ENCODE assay signal across 2 cellular contexts in the genomic region with DNA sequence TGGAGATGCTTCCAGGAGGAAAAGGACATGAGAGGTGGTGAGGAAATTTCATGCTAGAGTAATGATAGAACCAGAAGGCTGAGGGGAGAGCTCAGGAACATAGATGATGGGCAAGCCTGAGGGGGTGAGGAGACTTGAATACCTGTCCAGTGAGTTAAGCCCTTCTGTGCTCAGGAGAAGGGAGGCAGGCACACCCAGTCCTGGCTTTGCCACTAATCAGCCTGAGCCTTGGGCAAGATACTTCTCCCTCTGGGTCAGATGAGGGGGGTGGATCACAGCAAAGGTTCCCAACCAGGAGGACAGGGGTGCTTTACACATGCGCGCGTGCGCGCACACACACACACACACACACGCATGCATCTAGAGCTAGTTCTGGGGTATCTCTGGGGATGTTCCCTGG.
TF ChIP-seq lines count a peak whose summit lies in the region.

No MANE protein-coding gene starts in this region.

TF ChIP-seq in IMR-90, 13 proteins besides CTCF, POLR2A, EP300 and RAD21:
- TF ChIP-seq FOS (IDR thresholded peaks at IDR 0.05; ENCODE audit: low read depth, low read length) (no peak), SMC3 (IDR thresholded peaks at IDR 0.05; ENCODE audit: low read depth, low read length) (no peak), RCOR1 (IDR thresholded peaks at IDR 0.05; ENCODE audit: insufficient replicate concordance, low read length) (no peak), CHD1 (IDR thresholded peaks at IDR 0.05; ENCODE audit: low read depth, low read length) (no peak), MXI1 (IDR thresholded peaks at IDR 0.05; ENCODE audit: borderline replicate concordance, low read depth, low read length) (no peak), CEBPB (IDR thresholded peaks at IDR 0.05; ENCODE audit: low read depth, low read length) (no peak), NFE2L2 (IDR thresholded peaks at IDR 0.05; ENCODE audit: low read depth, low read length) (no peak), MAZ (IDR thresholded peaks at IDR 0.05; ENCODE audit: borderline replicate concordance, low read depth, low read length) (no peak), RFX5 (IDR thresholded peaks at IDR 0.05; ENCODE audit: low read depth, low read length) (no peak), MAFK (IDR thresholded peaks at IDR 0.05; ENCODE audit: low read depth, low read length) (no peak), BHLHE40 (IDR thresholded peaks at IDR 0.05; ENCODE audit: low read depth, low read length) (no peak)
- TF ChIP-seq, protein P1, sequence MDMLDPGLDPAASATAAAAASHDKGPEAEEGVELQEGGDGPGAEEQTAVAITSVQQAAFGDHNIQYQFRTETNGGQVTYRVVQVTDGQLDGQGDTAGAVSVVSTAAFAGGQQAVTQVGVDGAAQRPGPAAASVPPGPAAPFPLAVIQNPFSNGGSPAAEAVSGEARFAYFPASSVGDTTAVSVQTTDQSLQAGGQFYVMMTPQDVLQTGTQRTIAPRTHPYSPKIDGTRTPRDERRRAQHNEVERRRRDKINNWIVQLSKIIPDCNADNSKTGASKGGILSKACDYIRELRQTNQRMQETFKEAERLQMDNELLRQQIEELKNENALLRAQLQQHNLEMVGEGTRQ (IDR thresholded peaks at IDR 0.05; ENCODE audit: low read depth, low read length), result no peak
- TF ChIP-seq, protein P2, sequence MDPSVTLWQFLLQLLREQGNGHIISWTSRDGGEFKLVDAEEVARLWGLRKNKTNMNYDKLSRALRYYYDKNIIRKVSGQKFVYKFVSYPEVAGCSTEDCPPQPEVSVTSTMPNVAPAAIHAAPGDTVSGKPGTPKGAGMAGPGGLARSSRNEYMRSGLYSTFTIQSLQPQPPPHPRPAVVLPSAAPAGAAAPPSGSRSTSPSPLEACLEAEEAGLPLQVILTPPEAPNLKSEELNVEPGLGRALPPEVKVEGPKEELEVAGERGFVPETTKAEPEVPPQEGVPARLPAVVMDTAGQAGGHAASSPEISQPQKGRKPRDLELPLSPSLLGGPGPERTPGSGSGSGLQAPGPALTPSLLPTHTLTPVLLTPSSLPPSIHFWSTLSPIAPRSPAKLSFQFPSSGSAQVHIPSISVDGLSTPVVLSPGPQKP (IDR thresholded peaks at IDR 0.05; ENCODE audit: borderline replicate concordance, low read depth, low read length), result no peak

TF ChIP-seq in H1, 55 proteins besides CTCF, POLR2A, EP300 and RAD21:
- TF ChIP-seq JUND (IDR thresholded peaks at IDR 0.05; ENCODE audit: low read length) (no peak), ZNF274 (IDR thresholded peaks at IDR 0.05; ENCODE audit: borderline replicate concordance, extremely low read depth, low read length) (no peak), EGR1 (IDR thresholded peaks at IDR 0.05; ENCODE audit: borderline replicate concordance, low read depth, low read length) (no peak), NANOG (IDR thresholded peaks at IDR 0.05; ENCODE audit: insufficient read depth, low read depth, low read length, poor library complexity, severe bottlenecking) (no peak), HDAC6 (IDR thresholded peaks at IDR 0.05; ENCODE audit: low read depth, low read length) (no peak), CEBPB (IDR thresholded peaks at IDR 0.05; ENCODE audit: low read depth, low read length) (no peak), SUZ12 (IDR thresholded peaks at IDR 0.05; ENCODE audit: low read length) (no peak), NRF1 (IDR thresholded peaks at IDR 0.05; ENCODE audit: low read depth, low read length) (no peak), CHD7 (IDR thresholded peaks at IDR 0.05; ENCODE audit: insufficient replicate concordance, low read length) (no peak), CTBP2 (IDR thresholded peaks at IDR 0.05; ENCODE audit: borderline replicate concordance, insufficient read depth, insufficient read length, low read length) (no peak), PHF8 (conservative IDR thresholded peaks at IDR 0.05; ENCODE audit: low read depth, low read length) (no peak), RBBP5 (IDR thresholded peaks at IDR 0.05; ENCODE audit: borderline replicate concordance, low read depth, low read length) (no peak), KDM5A (IDR thresholded peaks at IDR 0.05; ENCODE audit: low read length) (no peak), SIRT6 (IDR thresholded peaks at IDR 0.05; ENCODE audit: low read length) (no peak)
- TF ChIP-seq, protein P1 (IDR thresholded peaks at IDR 0.05; ENCODE audit: low read length), result no peak
- TF ChIP-seq, protein P3, sequence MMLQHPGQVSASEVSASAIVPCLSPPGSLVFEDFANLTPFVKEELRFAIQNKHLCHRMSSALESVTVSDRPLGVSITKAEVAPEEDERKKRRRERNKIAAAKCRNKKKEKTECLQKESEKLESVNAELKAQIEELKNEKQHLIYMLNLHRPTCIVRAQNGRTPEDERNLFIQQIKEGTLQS (IDR thresholded peaks at IDR 0.05; ENCODE audit: insufficient read depth, low read depth, low read length), result no peak
